ENCODE assay signal across 8 cellular contexts in genomic region chr11:134139873-134140331, GRCh38.
DNase-seq lines count a peak whose midpoint lies in the region; ATAC-seq and TF ChIP-seq lines count a peak whose summit lies in the region.

No MANE protein-coding gene starts in this region.

- H3K9me3 ChIP-seq in DND-41 (ENCODE audit: insufficient read depth, low read length, severe bottlenecking), result no peaks in the 10 kb centered on the region
- no peaks in the 10 kb centered on the region for H3K9me3 ChIP-seq in right lobe of liver

- H3K4me1 ChIP-seq in DND-41 (ENCODE audit: insufficient read depth, low read length) (peaks cover 4% of the 10 kb centered on the region; the same call in 1 of the 2 replicates), right lobe of liver (no peaks in the 10 kb centered on the region)

- no peak overlapping the region for H3K4me2 ChIP-seq in DND-41 (ENCODE audit: insufficient read depth, low read length)

- WGBS in right lobe of liver (ENCODE audit: insufficient coverage, low coverage, low lambda C conversion rate, missing lambda C conversion rate), result 31% methylated on average over 7 of the region's 10 CpGs

- intact Hi-C loops in right lobe of liver (cut with DNase I), result loop anchor here (10.0 kb wide), 2 partner anchors 85 to 215 kb away; no protein-coding TSS in a partner anchor

- H3K27ac ChIP-seq in DND-41 (ENCODE audit: low read length) (no peak overlapping the region), VCaP (peak overlapping the region; percentile 32; the same call in 1 of the 2 replicates), right lobe of liver (no peak overlapping the region)

- H3K27me3 ChIP-seq in DND-41 (ENCODE audit: insufficient read depth, low read length, poor library complexity) (no peaks in the 10 kb centered on the region), right lobe of liver (no peaks in the 10 kb centered on the region)

- no peaks in the 10 kb centered on the region for H4K20me1 ChIP-seq in DND-41 (ENCODE audit: insufficient read depth, low read length)

- H3K36me3 ChIP-seq in DND-41 (ENCODE audit: insufficient read depth, low read length) (peaks cover 16% of the 10 kb centered on the region), right lobe of liver (no peaks in the 10 kb centered on the region)

- peak; percentile 90 for TF ChIP-seq CTCF in DND-41 (IDR thresholded peaks at IDR 0.05; ENCODE audit: borderline replicate concordance, extremely low read depth, low read length, poor library complexity, severe bottlenecking)
- TF ChIP-seq CTCF in VCaP (conservative IDR thresholded peaks at IDR 0.05), result peak; percentile 96
- TF ChIP-seq CTCF in right lobe of liver (IDR thresholded peaks at IDR 0.05), result peak; percentile 67 to 75 (median 72)

- H2AFZ ChIP-seq in DND-41 (ENCODE audit: low read depth, low read length), result no peak overlapping the region

- TF ChIP-seq POLR2A in right lobe of liver (IDR thresholded peaks at IDR 0.05), result no peak

- H3K4me3 ChIP-seq in DND-41 (ENCODE audit: low read depth in 1 of 2, low read length in 2 of 2) (no peak overlapping the region), right lobe of liver (no peak overlapping the region)

- ATAC-seq in DND-41 (ENCODE audit: insufficient read depth, low read depth) (peak; percentile 84), GM21723 (IDR thresholded peaks at IDR 0.05; ENCODE audit: unreplicated experiment) (peak; percentile 71), right lobe of liver (peak; percentile 89 to 94 (median 90)), HG03039 (IDR thresholded peaks at IDR 0.05; ENCODE audit: unreplicated experiment) (no peak)

- no peaks in the 10 kb centered on the region for H3K79me2 ChIP-seq in DND-41 (ENCODE audit: insufficient read depth, low read length)

- no peak overlapping the region for H3K9ac ChIP-seq in DND-41 (ENCODE audit: low read depth, low read length)

- DNase-seq in DND-41, result peak; percentile 60
- DNase-seq in NCI-H146 treated with DMSO at 0.1 percent for 48 hours (lab: John Stamatoyannopoulos, UW; ENCODE audit: unreplicated experiment), result peak; percentile 39
- peak; percentile 60 to 82 for DNase-seq in dermis microvascular lymphatic vessel endothelial cell (ENCODE audit: low read depth in 2 of 2)
- no peak for DNase-seq in right lobe of liver
- peak; percentile 13 for DNase-seq in stimulated activated CD8-positive, alpha-beta memory T cell treated with anti-CD3 and anti-CD28 coated beads, Interleukin-12 subunit alpha, Interleukin-12 subunit beta, amount 100 ng/mL, for 1 hour (ENCODE audit: low read depth)

Comparison
In these comparisons a context has a peak if more than half of its experiments do, and no peak if none do; other contexts are left out.
1. DNase-seq: peak in DND-41 (single experiment), NCI-H146 treated with DMSO at 0.1 percent for 48 hours (single experiment), dermis microvascular lymphatic vessel endothelial cell (2 of 2) and stimulated activated CD8-positive, alpha-beta memory T cell treated with anti-CD3 and anti-CD28 coated beads, Interleukin-12 subunit alpha, Interleukin-12 subunit beta, amount 100 ng/mL, for 1 hour (single experiment); none in right lobe of liver (0 of 3).
2. Peak in every context shown above with its lines, with median percentiles within 50 percentile points of each other: CTCF ChIP-seq.